8 cellular contexts compared by ENCODE assay signal in genomic region chr10:49534670-49535381, GRCh38. TPM values are rescaled to one million over a fixed set of nuclear protein-coding genes. Genes with fewer than 3 reads are reported as not detected.
DNase-seq lines count a peak whose midpoint lies in the region; ATAC-seq, FAIRE-seq and TF ChIP-seq lines count a peak whose summit lies in the region.

No MANE protein-coding gene starts in this region.

- peak; percentile 46 for ATAC-seq in GM19025 (IDR thresholded peaks at IDR 0.05; ENCODE audit: low read depth, unreplicated experiment)
- ATAC-seq in HG03097 (IDR thresholded peaks at IDR 0.05; ENCODE audit: low FRiP score, unreplicated experiment): peak; percentile 35

- H3K36me3 ChIP-seq in smooth muscle cell (ENCODE audit: low read depth) (no peaks in the 10 kb centered on the region), kidney (ENCODE audit: control insufficient read depth in 1 of 2, insufficient read depth in 2 of 2, low read length in 2 of 2) (peaks cover 17 to 29% of the 10 kb centered on the region in 2 donors)

- intact Hi-C loops in activated T-helper 1 cell treated with anti-CD3 and anti-CD28 coated beads, Interleukin-12 subunit alpha, Interleukin-12 subunit beta, Interleukin-2, Interleukin-4 antibody, amounts not matched to agents 30 ng/mL and 10 ng/mL and 1 ng/mL, durations not matched to agents 14 hours and 24 hours and 36 hours (cut with micrococcal nuclease): loop anchor here (10.0 kb wide), 1 partner anchor 730 kb away; no protein-coding TSS in a partner anchor
- intact Hi-C loops in kidney (cut with DNase I): no loop called here

- H3K4me1 Mint-ChIP-seq in activated T-helper 1 cell treated with anti-CD3 and anti-CD28 coated beads, Interleukin-12 subunit alpha, Interleukin-12 subunit beta, Interleukin-2, Interleukin-4 antibody, amounts not matched to agents 30 ng/mL and 10 ng/mL and 1 ng/mL, durations not matched to agents 14 hours and 24 hours and 36 hours (ENCODE audit: low read depth): peaks cover 46% of the 10 kb centered on the region

- peaks cover 38% of the 10 kb centered on the region for H3K79me2 ChIP-seq in smooth muscle cell (ENCODE audit: low read depth)

- H2AFZ ChIP-seq in smooth muscle cell (ENCODE audit: low read depth): no peak overlapping the region

- DNase-seq in AG09309 (ENCODE audit: low read depth): peak; percentile 55
- no peak for DNase-seq in activated T-helper 1 cell treated with anti-CD3 and anti-CD28 coated beads, Interleukin-12 subunit alpha, Interleukin-12 subunit beta, Interleukin-2, Interleukin-4 antibody, amounts not matched to agents 30 ng/mL and 10 ng/mL and 1 ng/mL, durations not matched to agents 14 hours and 24 hours and 36 hours (ENCODE audit: low spot score)
- DNase-seq in smooth muscle cell (lab: John Stamatoyannopoulos, UW; ENCODE audit: unreplicated experiment): no peak
- DNase-seq in kidney: no peak
- DNase-seq in NCI-H1105 treated with DMSO at 0.1 percent for 48 hours (lab: John Stamatoyannopoulos, UW): no peak
- DNase-seq in H4 (ENCODE audit: low spot score): no peak

- H4K20me1 ChIP-seq in smooth muscle cell (ENCODE audit: low read depth): peaks cover 35% of the 10 kb centered on the region

- H3K36me3 Mint-ChIP-seq in activated T-helper 1 cell treated with anti-CD3 and anti-CD28 coated beads, Interleukin-12 subunit alpha, Interleukin-12 subunit beta, Interleukin-2, Interleukin-4 antibody, amounts not matched to agents 30 ng/mL and 10 ng/mL and 1 ng/mL, durations not matched to agents 14 hours and 24 hours and 36 hours (ENCODE audit: low read depth): peaks cover 10% of the 10 kb centered on the region

- no peak overlapping the region for H3K9ac ChIP-seq in smooth muscle cell (ENCODE audit: low read depth)
- H3K9ac ChIP-seq in kidney (ENCODE audit: low read length in 2 of 2): no peak overlapping the region

- H3K27me3 Mint-ChIP-seq in activated T-helper 1 cell treated with anti-CD3 and anti-CD28 coated beads, Interleukin-12 subunit alpha, Interleukin-12 subunit beta, Interleukin-2, Interleukin-4 antibody, amounts not matched to agents 30 ng/mL and 10 ng/mL and 1 ng/mL, durations not matched to agents 14 hours and 24 hours and 36 hours (ENCODE audit: insufficient read depth): no peaks in the 10 kb centered on the region

- no peaks in the 10 kb centered on the region for H3K27me3 ChIP-seq in smooth muscle cell (ENCODE audit: low read depth)

- peaks cover 13% of the 10 kb centered on the region for H3F3A ChIP-seq in smooth muscle cell (ENCODE audit: low read depth)

- H3K27ac ChIP-seq in smooth muscle cell (ENCODE audit: low read depth) (peak overlapping the region; percentile 77), kidney (ENCODE audit: low read depth in 2 of 2, low read length in 2 of 2) (no peak overlapping the region)

- WGBS in smooth muscle cell (ENCODE audit: low lambda C conversion rate): 50% methylated on average over 9 of the region's 9 CpGs

- H3K4me3 Mint-ChIP-seq in activated T-helper 1 cell treated with anti-CD3 and anti-CD28 coated beads, Interleukin-12 subunit alpha, Interleukin-12 subunit beta, Interleukin-2, Interleukin-4 antibody, amounts not matched to agents 30 ng/mL and 10 ng/mL and 1 ng/mL, durations not matched to agents 14 hours and 24 hours and 36 hours: no peak overlapping the region

- H3K4me3 ChIP-seq in AG09309 (ENCODE audit: control insufficient read depth, low read depth, low read length): peak overlapping the region; percentile 21; the same call in 1 of the 2 replicates
- no peak overlapping the region for H3K4me3 ChIP-seq in smooth muscle cell
- no peak overlapping the region for H3K4me3 ChIP-seq in kidney (ENCODE audit: low read length in 2 of 2)

- TF ChIP-seq CTCF in AG09309 (IDR thresholded peaks at IDR 0.05; ENCODE audit: control insufficient read depth, insufficient read depth, low read depth, low read length, missing control alignments): no peak
- no peak for TF ChIP-seq CTCF in smooth muscle cell (IDR thresholded peaks at IDR 0.05; ENCODE audit: borderline replicate concordance, insufficient read depth, poor library complexity, severe bottlenecking)
- no peak for TF ChIP-seq CTCF in kidney (IDR thresholded peaks at IDR 0.05; ENCODE audit: borderline replicate concordance, extremely low read depth, insufficient read depth)

- peaks cover 4% of the 10 kb centered on the region for H3K4me1 ChIP-seq in smooth muscle cell (ENCODE audit: low read depth)
- peaks cover 3 to 15% of the 10 kb centered on the region in 2 donors for H3K4me1 ChIP-seq in kidney (ENCODE audit: control insufficient read depth in 1 of 2, insufficient read depth in 1 of 2, low read depth in 1 of 2, low read length in 2 of 2)

- H3K9me3 ChIP-seq in smooth muscle cell (replicated peaks; ENCODE audit: low read depth) (no peaks in the 10 kb centered on the region), kidney (ENCODE audit: control insufficient read depth in 1 of 2, low read length in 2 of 2) (no peaks in the 10 kb centered on the region)

- H3K27ac Mint-ChIP-seq in activated T-helper 1 cell treated with anti-CD3 and anti-CD28 coated beads, Interleukin-12 subunit alpha, Interleukin-12 subunit beta, Interleukin-2, Interleukin-4 antibody, amounts not matched to agents 30 ng/mL and 10 ng/mL and 1 ng/mL, durations not matched to agents 14 hours and 24 hours and 36 hours: peak overlapping the region; percentile 50

- FAIRE-seq in kidney (lab: Jason Lieb, UNC): no peak

- H3K4me2 ChIP-seq in smooth muscle cell: peak overlapping the region; percentile 57

- no peaks in the 10 kb centered on the region for H3K9me3 Mint-ChIP-seq in activated T-helper 1 cell treated with anti-CD3 and anti-CD28 coated beads, Interleukin-12 subunit alpha, Interleukin-12 subunit beta, Interleukin-2, Interleukin-4 antibody, amounts not matched to agents 30 ng/mL and 10 ng/mL and 1 ng/mL, durations not matched to agents 14 hours and 24 hours and 36 hours

RNA-seq across cellular contexts. Expression of gene ERCC6, which starts 4.1 kb away (rescaled TPM):
- total RNA-seq in activated T-helper 1 cell treated with anti-CD3 and anti-CD28 coated beads, Interleukin-12 subunit alpha, Interleukin-12 subunit beta, Interleukin-2, Interleukin-4 antibody, amounts not matched to agents 30 ng/mL and 10 ng/mL and 1 ng/mL, durations not matched to agents 14 hours and 24 hours and 36 hours: 11.2 and 11.7 TPM in 2 replicates
- 14.9 and 15.7 TPM in 2 replicates for total RNA-seq in smooth muscle cell
- 7.2 and 10.2 TPM in 2 replicates for polyA plus RNA-seq in smooth muscle cell
- total RNA-seq in kidney: 33.2 TPM
- 5.0 TPM for polyA plus RNA-seq in kidney (ENCODE audit: insufficient read depth, low read depth, low replicate concordance)
- total RNA-seq in H4 (2014; rRNA removed; shearing (Covaris generic)): 4.5 and 5.7 TPM in 2 replicates
